9 cellular contexts compared by ENCODE assay signal in the genomic region with DNA sequence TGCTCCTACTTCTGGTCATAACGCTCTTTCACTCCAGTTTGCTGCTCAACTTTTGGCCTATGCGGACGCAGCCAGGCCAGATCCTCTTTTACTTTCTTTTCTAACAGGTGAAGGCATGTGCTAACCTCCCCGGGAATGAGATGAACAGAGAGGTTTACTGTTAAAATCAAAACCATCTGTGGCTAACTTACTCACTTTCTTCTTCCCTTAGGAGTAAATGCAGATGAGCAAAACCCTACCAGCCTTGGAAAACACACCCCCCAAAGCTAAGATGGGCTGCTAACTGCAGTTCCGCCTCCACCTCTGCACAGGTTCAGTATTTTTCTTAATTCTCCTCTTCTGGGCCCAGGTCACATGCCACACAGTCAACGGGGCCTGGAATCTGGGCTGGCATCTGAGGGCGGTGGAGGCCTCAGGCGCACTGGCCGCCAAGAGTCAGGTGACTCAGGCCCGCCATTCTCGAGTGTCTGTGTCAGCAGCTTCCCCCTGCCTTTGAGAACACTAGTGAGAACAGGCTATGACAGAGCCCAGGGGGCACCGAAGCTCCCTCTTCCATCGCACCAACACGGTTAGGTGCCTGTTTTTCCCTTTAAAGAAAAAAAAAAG. TPM values are rescaled to one million over a fixed set of nuclear protein-coding genes. Genes with fewer than 3 reads are reported as not detected.
DNase-seq lines count a peak whose midpoint lies in the region; ATAC-seq and TF ChIP-seq lines count a peak whose summit lies in the region.
"Had no signal": no experiment of that assay in that cellular context is flagged by ENCODE, and none has a peak within 500 bp of the region (broad histone marks: within the 10 kb centered on the region; RNA-seq: fewer than 3 reads in every experiment).

No MANE protein-coding gene starts in this region.

- peak overlapping the region; percentile 80 for H3K27ac Mint-ChIP-seq in activated T-helper 1 cell treated with anti-CD3 and anti-CD28 coated beads, Interleukin-12 subunit alpha, Interleukin-12 subunit beta, Interleukin-2, Interleukin-4 antibody, amounts not matched to agents 30 ng/mL and 10 ng/mL and 1 ng/mL, durations not matched to agents 14 hours and 24 hours and 36 hours

- no peaks in the 10 kb centered on the region for H3K9me3 Mint-ChIP-seq in activated T-helper 1 cell treated with anti-CD3 and anti-CD28 coated beads, Interleukin-12 subunit alpha, Interleukin-12 subunit beta, Interleukin-2, Interleukin-4 antibody, amounts not matched to agents 30 ng/mL and 10 ng/mL and 1 ng/mL, durations not matched to agents 14 hours and 24 hours and 36 hours

- TF ChIP-seq CTCF in left ventricle myocardium inferior (IDR thresholded peaks at IDR 0.05; ENCODE audit: borderline replicate concordance), result no peak

- peak overlapping the region; percentile 53 for H3K4me3 Mint-ChIP-seq in activated T-helper 1 cell treated with anti-CD3 and anti-CD28 coated beads, Interleukin-12 subunit alpha, Interleukin-12 subunit beta, Interleukin-2, Interleukin-4 antibody, amounts not matched to agents 30 ng/mL and 10 ng/mL and 1 ng/mL, durations not matched to agents 14 hours and 24 hours and 36 hours

- H3K9me3 ChIP-seq in left ventricle myocardium inferior (replicated peaks), result no peaks in the 10 kb centered on the region

- H3K4me1 Mint-ChIP-seq in activated T-helper 1 cell treated with anti-CD3 and anti-CD28 coated beads, Interleukin-12 subunit alpha, Interleukin-12 subunit beta, Interleukin-2, Interleukin-4 antibody, amounts not matched to agents 30 ng/mL and 10 ng/mL and 1 ng/mL, durations not matched to agents 14 hours and 24 hours and 36 hours (ENCODE audit: low read depth), result peaks cover 59% of the 10 kb centered on the region

- peak; percentile 32 for DNase-seq in activated T-helper 1 cell treated with anti-CD3 and anti-CD28 coated beads, Interleukin-12 subunit alpha, Interleukin-12 subunit beta, Interleukin-2, Interleukin-4 antibody, amounts not matched to agents 30 ng/mL and 10 ng/mL and 1 ng/mL, durations not matched to agents 14 hours and 24 hours and 36 hours (ENCODE audit: low spot score)
- peak; percentile 68 for DNase-seq in left ventricle myocardium inferior
- peak; percentile 77 for DNase-seq in stimulated activated CD4-positive, alpha-beta T cell treated with anti-CD3 and anti-CD28 coated beads, Interleukin-4, amount 100 ng/mL, for 24 hours
- DNase-seq in midbrain (lab: John Stamatoyannopoulos, UW), result no peak
- DNase-seq in NCI-H187 (lab: John Stamatoyannopoulos, UW), result no peak
- DNase-seq in retina, result no peak

- H3K36me3 Mint-ChIP-seq in activated T-helper 1 cell treated with anti-CD3 and anti-CD28 coated beads, Interleukin-12 subunit alpha, Interleukin-12 subunit beta, Interleukin-2, Interleukin-4 antibody, amounts not matched to agents 30 ng/mL and 10 ng/mL and 1 ng/mL, durations not matched to agents 14 hours and 24 hours and 36 hours (ENCODE audit: low read depth), result peaks cover 41% of the 10 kb centered on the region

- peak overlapping the region; percentile 93 for H3K27ac ChIP-seq in left ventricle myocardium inferior (replicated peaks)
- H3K27ac ChIP-seq: SK-N-MC had no signal

- H3K4me3 ChIP-seq in left ventricle myocardium inferior, result peak overlapping the region; percentile 11
- H3K4me3 ChIP-seq: SK-N-MC had no signal

- peaks cover 100% of the 10 kb centered on the region for H3K4me1 ChIP-seq in left ventricle myocardium inferior

- peaks cover 2% of the 10 kb centered on the region for H3K27me3 Mint-ChIP-seq in activated T-helper 1 cell treated with anti-CD3 and anti-CD28 coated beads, Interleukin-12 subunit alpha, Interleukin-12 subunit beta, Interleukin-2, Interleukin-4 antibody, amounts not matched to agents 30 ng/mL and 10 ng/mL and 1 ng/mL, durations not matched to agents 14 hours and 24 hours and 36 hours (ENCODE audit: insufficient read depth)

- intact Hi-C loops in activated T-helper 1 cell treated with anti-CD3 and anti-CD28 coated beads, Interleukin-12 subunit alpha, Interleukin-12 subunit beta, Interleukin-2, Interleukin-4 antibody, amounts not matched to agents 30 ng/mL and 10 ng/mL and 1 ng/mL, durations not matched to agents 14 hours and 24 hours and 36 hours (cut with micrococcal nuclease), result loop anchor here (1.0 kb wide), 3 partner anchors 8 to 15 kb away; no protein-coding TSS in a partner anchor
- intact Hi-C loops in left ventricle myocardium inferior (cut with micrococcal nuclease), result no loop called here

- ATAC-seq in GM19438 (IDR thresholded peaks at IDR 0.05; ENCODE audit: low read depth, unreplicated experiment) (peak; percentile 68), HG03457 (IDR thresholded peaks at IDR 0.05; ENCODE audit: unreplicated experiment) (peak; percentile 57)

- no peaks in the 10 kb centered on the region for H3K36me3 ChIP-seq in left ventricle myocardium inferior

- H3K27me3 ChIP-seq in left ventricle myocardium inferior (ENCODE audit: low read depth), result no peaks in the 10 kb centered on the region

RNA-seq across cellular contexts. Expression of a gene that starts 11.1 kb away (rescaled TPM):
- 31.8 and 32.7 TPM in 2 replicates for total RNA-seq in activated T-helper 1 cell treated with anti-CD3 and anti-CD28 coated beads, Interleukin-12 subunit alpha, Interleukin-12 subunit beta, Interleukin-2, Interleukin-4 antibody, amounts not matched to agents 30 ng/mL and 10 ng/mL and 1 ng/mL, durations not matched to agents 14 hours and 24 hours and 36 hours
- 53.4 TPM for total RNA-seq in left ventricle myocardium inferior

RNA-seq across cellular contexts. Expression of a gene that starts 58.7 kb away (rescaled TPM):
- 20.5 and 21.3 TPM in 2 replicates for total RNA-seq in activated T-helper 1 cell treated with anti-CD3 and anti-CD28 coated beads, Interleukin-12 subunit alpha, Interleukin-12 subunit beta, Interleukin-2, Interleukin-4 antibody, amounts not matched to agents 30 ng/mL and 10 ng/mL and 1 ng/mL, durations not matched to agents 14 hours and 24 hours and 36 hours
- 13.8 TPM for total RNA-seq in left ventricle myocardium inferior

Comparison
In these comparisons a context has a peak if more than half of its experiments do, and no peak if none do; other contexts are left out.
1. DNase-seq: peak in activated T-helper 1 cell treated with anti-CD3 and anti-CD28 coated beads, Interleukin-12 subunit alpha, Interleukin-12 subunit beta, Interleukin-2, Interleukin-4 antibody, amounts not matched to agents 30 ng/mL and 10 ng/mL and 1 ng/mL, durations not matched to agents 14 hours and 24 hours and 36 hours (single experiment), left ventricle myocardium inferior (single experiment) and stimulated activated CD4-positive, alpha-beta T cell treated with anti-CD3 and anti-CD28 coated beads, Interleukin-4, amount 100 ng/mL, for 24 hours (single experiment); none in midbrain (single experiment), NCI-H187 (0 of 2) and retina (single experiment).